17 cellular contexts compared by ENCODE assay signal in genomic region chr7:50397971-50398324, GRCh38. TPM values are rescaled to one million over a fixed set of nuclear protein-coding genes. Genes with fewer than 3 reads are reported as not detected.
DNase-seq lines count a peak whose midpoint lies in the region; ATAC-seq and TF ChIP-seq lines count a peak whose summit lies in the region.
"Had no signal": no experiment of that assay in that cellular context is flagged by ENCODE, and none has a peak within 500 bp of the region (broad histone marks: within the 10 kb centered on the region; RNA-seq: fewer than 3 reads in every experiment).

No MANE protein-coding gene starts in this region.

- no peak overlapping the region for H2AK5ac ChIP-seq in trophoblast cell (ENCODE audit: low read length)

- no peak overlapping the region for H4K8ac ChIP-seq in trophoblast cell (ENCODE audit: low read depth, low read length)

- H3K27me3 Mint-ChIP-seq in T-helper 1 cell treated with Interleukin-12 subunit alpha and Interleukin-12 subunit beta and Interleukin-4 antibody, amounts not matched to agents 30 μg/mL and 1 μg/mL, for 36 hours (ENCODE audit: low read depth) = no peaks in the 10 kb centered on the region
- no peaks in the 10 kb centered on the region for H3K27me3 Mint-ChIP-seq in activated B cell treated with CpG ODN at 0.5 μM for 24 hours
- no peaks in the 10 kb centered on the region for H3K27me3 Mint-ChIP-seq in naive thymus-derived CD4-positive, alpha-beta T cell

- POLR2A ChIA-PET in activated B cell treated with CpG ODN at 0.5 μM for 24 hours (lab: Charles Lee) = interaction anchor here (1.0 to 3.5 kb wide), 6 partner anchors 9 to 60 kb away, joined by 3 to 18 read pairs (median 6); no protein-coding TSS in a partner anchor
- POLR2A ChIA-PET in naive thymus-derived CD4-positive, alpha-beta T cell (lab: Charles Lee) = interaction anchor here (0.9 to 1.8 kb wide), 7 partner anchors 8 to 262 kb away, joined by 3 to 5 read pairs (median 3); partner anchors contain the start of gene IKZF1

- no peak overlapping the region for H3K23ac ChIP-seq in trophoblast cell (ENCODE audit: low read length)

- no peak overlapping the region for H3K4me3 ChIP-seq in naive thymus-derived CD4-positive, alpha-beta T cell (ENCODE audit: low read length)
- no peak overlapping the region for H3K4me3 ChIP-seq in trophoblast cell (ENCODE audit: low read depth, low read length)
- H3K4me3 ChIP-seq: body of pancreas, MG63, right atrium auricular region had no signal

- no peak overlapping the region for H3K14ac ChIP-seq in trophoblast cell (ENCODE audit: low read length)

- CTCF ChIA-PET in activated B cell treated with CpG ODN at 0.5 μM for 24 hours (lab: Charles Lee) = interaction anchor here (1.6 to 2.4 kb wide), 3 partner anchors 20 to 193 kb away, joined by 4 to 11 read pairs (median 7); no protein-coding TSS in a partner anchor
- CTCF ChIA-PET in naive thymus-derived CD4-positive, alpha-beta T cell (lab: Charles Lee) = interaction anchor here (0.8 kb wide), 1 partner anchor 123 kb away, joined by 3 read pairs; no protein-coding TSS in a partner anchor

- H3K9me3 Mint-ChIP-seq in T-helper 1 cell treated with Interleukin-12 subunit alpha and Interleukin-12 subunit beta and Interleukin-4 antibody, amounts not matched to agents 30 μg/mL and 1 μg/mL, for 36 hours = no peaks in the 10 kb centered on the region
- no peaks in the 10 kb centered on the region for H3K9me3 Mint-ChIP-seq in activated B cell treated with CpG ODN at 0.5 μM for 24 hours
- H3K9me3 Mint-ChIP-seq in naive thymus-derived CD4-positive, alpha-beta T cell = no peaks in the 10 kb centered on the region

- no CpG with 5 or more reads among the region's 1 CpG for WGBS in trophoblast cell (ENCODE audit: extremely low coverage, insufficient coverage, insufficient read length)

- peaks cover 23 to 81% (median 28%) of the 10 kb centered on the region in 3 experiments for H3K36me3 ChIP-seq in naive thymus-derived CD4-positive, alpha-beta T cell (ENCODE audit: control insufficient read depth in 2 of 3, insufficient read depth in 3 of 3, low read length in 3 of 3)
- no peaks in the 10 kb centered on the region for H3K36me3 ChIP-seq in trophoblast cell (ENCODE audit: control insufficient read depth in 1 of 2, insufficient read depth in 2 of 2, low read length in 2 of 2)
- H3K36me3 ChIP-seq: MG63, right atrium auricular region had no signal

- H3K27ac Mint-ChIP-seq in T-helper 1 cell treated with Interleukin-12 subunit alpha and Interleukin-12 subunit beta and Interleukin-4 antibody, amounts not matched to agents 30 μg/mL and 1 μg/mL, for 36 hours = peak overlapping the region; percentile 92
- peak overlapping the region; percentile 93 for H3K27ac Mint-ChIP-seq in activated B cell treated with CpG ODN at 0.5 μM for 24 hours
- H3K27ac Mint-ChIP-seq in naive thymus-derived CD4-positive, alpha-beta T cell = peak overlapping the region; percentile 80 to 98 (median 90)

- H2BK12ac ChIP-seq in trophoblast cell (ENCODE audit: low read length) = no peak overlapping the region

- no peaks in the 10 kb centered on the region for H3K79me1 ChIP-seq in trophoblast cell (ENCODE audit: low read length)

- no peak for TF ChIP-seq CTCF in activated B cell treated with CpG ODN at 0.5 μM for 24 hours (IDR thresholded peaks at IDR 0.05)

- ATAC-seq in GM19351 (IDR thresholded peaks at IDR 0.05; ENCODE audit: unreplicated experiment) (peak; percentile 5), activated B cell treated with CpG ODN at 0.5 μM for 24 hours (ENCODE audit: low read depth) (peak; percentile 11)
- ATAC-seq in naive thymus-derived CD4-positive, alpha-beta T cell = no peak
- ATAC-seq: body of pancreas had no signal

- H3K79me2 ChIP-seq in trophoblast cell (ENCODE audit: control insufficient read depth, insufficient read depth, low read length, poor library complexity) = no peaks in the 10 kb centered on the region

- peaks cover 68% of the 10 kb centered on the region for H3K4me1 Mint-ChIP-seq in T-helper 1 cell treated with Interleukin-12 subunit alpha and Interleukin-12 subunit beta and Interleukin-4 antibody, amounts not matched to agents 30 μg/mL and 1 μg/mL, for 36 hours (ENCODE audit: low read depth)
- H3K4me1 Mint-ChIP-seq in activated B cell treated with CpG ODN at 0.5 μM for 24 hours = peaks cover 79% of the 10 kb centered on the region
- H3K4me1 Mint-ChIP-seq in naive thymus-derived CD4-positive, alpha-beta T cell = peaks cover 42 to 82% (median 69%) of the 10 kb centered on the region in 7 donors

- no peak overlapping the region for H4K91ac ChIP-seq in trophoblast cell (ENCODE audit: low read depth, low read length)

- peak overlapping the region; percentile 57 for H3K4me3 Mint-ChIP-seq in T-helper 1 cell treated with Interleukin-12 subunit alpha and Interleukin-12 subunit beta and Interleukin-4 antibody, amounts not matched to agents 30 μg/mL and 1 μg/mL, for 36 hours
- peak overlapping the region; percentile 29 for H3K4me3 Mint-ChIP-seq in activated B cell treated with CpG ODN at 0.5 μM for 24 hours
- peak overlapping the region in 3 of 10 donors; percentile 8 to 75 (median 35) for H3K4me3 Mint-ChIP-seq in naive thymus-derived CD4-positive, alpha-beta T cell

- peaks cover 70% of the 10 kb centered on the region for H3K36me3 Mint-ChIP-seq in T-helper 1 cell treated with Interleukin-12 subunit alpha and Interleukin-12 subunit beta and Interleukin-4 antibody, amounts not matched to agents 30 μg/mL and 1 μg/mL, for 36 hours (ENCODE audit: low read depth)
- H3K36me3 Mint-ChIP-seq in activated B cell treated with CpG ODN at 0.5 μM for 24 hours (ENCODE audit: low read depth) = peaks cover 83% of the 10 kb centered on the region
- peaks cover 27 to 76% (median 58%) of the 10 kb centered on the region in 5 donors for H3K36me3 Mint-ChIP-seq in naive thymus-derived CD4-positive, alpha-beta T cell

- H3K18ac ChIP-seq in trophoblast cell (ENCODE audit: low read length) = no peak overlapping the region

- no peak for DNase-seq in T-helper 1 cell
- DNase-seq in activated B cell treated with CpG ODN at 0.5 μM for 24 hours = no peak
- no peak for DNase-seq in naive thymus-derived CD4-positive, alpha-beta T cell
- DNase-seq in HuH-7.5 (ENCODE audit: low spot score) = no peak
- no peak for DNase-seq in trophoblast cell
- no peak for DNase-seq in substantia nigra (lab: John Stamatoyannopoulos, UW)
- DNase-seq: body of pancreas; HCEC 1CT; hypothalamus; MG63; NK-92 treated with Interleukin-12 subunit alpha and Interleukin-12 subunit beta, amount 100 ng/mL, for 24 hours; SHP77 treated with DMSO at 0.1 percent for 48 hours; stimulated activated CD4-positive, alpha-beta T cell treated with anti-CD3 and anti-CD28 coated beads, Interleukin-2, amount 100 ng/mL, for 48 hours had no signal

- H3K4me1 ChIP-seq in naive thymus-derived CD4-positive, alpha-beta T cell (ENCODE audit: control insufficient read depth in 2 of 2, insufficient read depth in 2 of 2, low read length in 2 of 2) = peaks cover 26 to 55% of the 10 kb centered on the region in 2 donors
- no peaks in the 10 kb centered on the region for H3K4me1 ChIP-seq in trophoblast cell (ENCODE audit: control insufficient read depth in 1 of 2, insufficient read depth in 2 of 2, low read length in 2 of 2)
- H3K4me1 ChIP-seq: right atrium auricular region had no signal

- H3K4me2 ChIP-seq in trophoblast cell (ENCODE audit: low read length) = no peak overlapping the region

- no peak overlapping the region for H3K9ac ChIP-seq in trophoblast cell (ENCODE audit: low read length)

- H4K12ac ChIP-seq in trophoblast cell (ENCODE audit: low read depth, low read length) = no peak overlapping the region

- no peaks in the 10 kb centered on the region for H3K27me3 ChIP-seq in naive thymus-derived CD4-positive, alpha-beta T cell (ENCODE audit: control insufficient read depth in 2 of 2, insufficient read depth in 2 of 2, low read length in 2 of 2)
- H3K27me3 ChIP-seq in trophoblast cell (ENCODE audit: insufficient read depth, low read length) = no peaks in the 10 kb centered on the region
- H3K27me3 ChIP-seq: body of pancreas, MG63, right atrium auricular region had no signal

- H3K9me3 ChIP-seq in naive thymus-derived CD4-positive, alpha-beta T cell (ENCODE audit: control insufficient read depth in 2 of 3, low read length in 3 of 3) = no peaks in the 10 kb centered on the region
- no peaks in the 10 kb centered on the region for H3K9me3 ChIP-seq in trophoblast cell (ENCODE audit: insufficient read depth, low read depth, low read length)
- H3K9me3 ChIP-seq: body of pancreas, MG63, right atrium auricular region had no signal

- H2BK5ac ChIP-seq in trophoblast cell (ENCODE audit: low read depth, low read length, poor library complexity) = no peak overlapping the region

- intact Hi-C loops in activated B cell treated with CpG ODN at 0.5 μM for 24 hours (cut with micrococcal nuclease) = loop anchor here (1.0 to 2.0 kb wide), 2 partner anchors 12 to 17 kb away; no protein-coding TSS in a partner anchor
- intact Hi-C loops in naive thymus-derived CD4-positive, alpha-beta T cell (cut with micrococcal nuclease) = loop anchor here (1.0 to 2.0 kb wide), 3 partner anchors 8 to 53 kb away; partner anchors contain the start of gene FIGNL1 (in 1 of the 2)

- H3K27ac ChIP-seq in naive thymus-derived CD4-positive, alpha-beta T cell (ENCODE audit: low read depth, low read length) = peak overlapping the region; percentile 59
- H3K27ac ChIP-seq in trophoblast cell (ENCODE audit: low read depth, low read length) = no peak overlapping the region
- H3K27ac ChIP-seq in substantia nigra (ENCODE audit: low read depth, low read length, poor library complexity, severe bottlenecking) = no peak overlapping the region
- H3K27ac ChIP-seq: 22Rv1, body of pancreas, right atrium auricular region had no signal

- no peak overlapping the region for H2AFZ ChIP-seq in trophoblast cell (ENCODE audit: insufficient read depth, low read length, poor library complexity)

- H3K4ac ChIP-seq in trophoblast cell (ENCODE audit: low read depth, low read length) = no peak overlapping the region

- H2BK120ac ChIP-seq in trophoblast cell (ENCODE audit: insufficient read depth, low read length, poor library complexity) = no peak overlapping the region

RNA-seq across cellular contexts. Expression of gene FIGNL1, which starts 52.2 kb away (rescaled TPM):
- 13.2 and 15.4 TPM in 2 replicates for total RNA-seq in activated B cell treated with CpG ODN at 0.5 μM for 24 hours
- total RNA-seq in naive thymus-derived CD4-positive, alpha-beta T cell = 10 to 100 TPM in 3 of 5 experiments, 1 to 10 TPM in 2; 7.7 to 30.2 (median 14.3) TPM
- 10 to 100 TPM in 1 of 2 donors, 1 to 10 TPM in 1; 9.1 to 10.3 TPM for polyA plus RNA-seq in naive thymus-derived CD4-positive, alpha-beta T cell
- 9.0 and 9.2 TPM in 2 replicates for polyA plus RNA-seq in trophoblast cell (2013)
